Comparison of ENCODE assay signal across 8 cellular contexts in genomic region chr5:64767959-64768357, GRCh38. TPM values are rescaled to one million over a fixed set of nuclear protein-coding genes. Genes with fewer than 3 reads are reported as not detected.
A peak's percentile ranks its signal among the peaks of the same experiment; 100 is the strongest.
DNase-seq lines count a peak whose midpoint lies in the region; ATAC-seq and TF ChIP-seq lines count a peak whose summit lies in the region.

No MANE protein-coding gene starts in this region.

- peak overlapping the region; percentile 84 for H3K9ac ChIP-seq in SK-N-SH

- H3K9me3 ChIP-seq in SK-N-SH (no peaks in the 10 kb centered on the region), ectodermal cell (ENCODE audit: control insufficient read depth, low read length) (no peaks in the 10 kb centered on the region), mononuclear cell (ENCODE audit: low read depth, low read length) (no peaks in the 10 kb centered on the region)

- H3K36me3 ChIP-seq in SK-N-SH (replicated peaks in 1 of 2; ENCODE audit: control insufficient read depth in 1 of 2, insufficient read depth in 2 of 2, low read length in 1 of 2) = peaks cover 8 to 27% of the 10 kb centered on the region in 2 experiments
- H3K36me3 ChIP-seq in ectodermal cell (ENCODE audit: control insufficient read depth, insufficient read depth, low read length) = no peaks in the 10 kb centered on the region

- in situ Hi-C loops in GM13977 (cut with MboI; ENCODE audit: low pct_unique_long_range_greater_than_20kb, low sequenced_read_pairs, unreplicated experiment) = no loop called here

- no peaks in the 10 kb centered on the region for H3K9me2 ChIP-seq in SK-N-SH

- H3K4me3 ChIP-seq in SK-N-SH (ENCODE audit: low read depth in 2 of 2, low read length in 1 of 2) (peak overlapping the region; percentile 97 to 98), ectodermal cell (ENCODE audit: insufficient read depth, low read depth, low read length) (peak overlapping the region; percentile 91), mononuclear cell (ENCODE audit: low read length) (peak overlapping the region; percentile 70)

- no peaks in the 10 kb centered on the region for H4K20me1 ChIP-seq in SK-N-SH (ENCODE audit: insufficient read depth)

- H3K9me3 Mint-ChIP-seq in type B pancreatic cell = no peaks in the 10 kb centered on the region

- H3F3A ChIP-seq in SK-N-SH (replicated peaks; ENCODE audit: insufficient read depth) = no peaks in the 10 kb centered on the region

- H3K27me3 Mint-ChIP-seq in type B pancreatic cell = no peaks in the 10 kb centered on the region

- H3K4me3 Mint-ChIP-seq in type B pancreatic cell = peak overlapping the region; percentile 100

- peaks cover 5 to 17% of the 10 kb centered on the region in 2 experiments; a peak in 3 of 4 replicates for H3K4me1 ChIP-seq in SK-N-SH (ENCODE audit: control insufficient read depth in 1 of 2, insufficient read depth in 2 of 2, low read depth in 1 of 2, low read length in 1 of 2)
- H3K4me1 ChIP-seq in ectodermal cell (ENCODE audit: control insufficient read depth, insufficient read depth, low read length) = peaks cover 16% of the 10 kb centered on the region
- H3K4me1 ChIP-seq in mononuclear cell (ENCODE audit: insufficient read depth, low read length) = peaks cover 29% of the 10 kb centered on the region

- H3K27ac Mint-ChIP-seq in type B pancreatic cell = peak overlapping the region; percentile 99

- peak overlapping the region; percentile 88 for H2AFZ ChIP-seq in SK-N-SH (ENCODE audit: low read depth)

- H3K27ac ChIP-seq in SK-N-SH (ENCODE audit: low read depth in 2 of 2, low read length in 1 of 2) (peak overlapping the region; percentile 69 to 96), ectodermal cell (ENCODE audit: insufficient read depth, low read depth, low read length, poor library complexity, severe bottlenecking) (peak overlapping the region; percentile 91)

- peak; percentile 10 for ATAC-seq in HG02885 (IDR thresholded peaks at IDR 0.05; ENCODE audit: poor library complexity, unreplicated experiment)

- H3K4me1 Mint-ChIP-seq in type B pancreatic cell (ENCODE audit: unreplicated experiment) = peaks cover 27% of the 10 kb centered on the region

- WGBS in SK-N-SH (ENCODE audit: low lambda C conversion rate) = 0% methylated on average over 10 of the region's 10 CpGs
- WGBS in ectodermal cell, 2 experiments = 1% methylated on average over 10 of the region's 10 CpGs

- POLR2A ChIA-PET in SK-N-SH (lab: Yijun Ruan, JAX) = no interaction called here

- H3K4me2 ChIP-seq in SK-N-SH = peak overlapping the region; percentile 87

- DNase-seq in NCI-H446 (lab: John Stamatoyannopoulos, UW) = peak; percentile 13 to 30
- DNase-seq in NCI-H446 treated with DMSO at 0.1 percent for 48 hours (lab: John Stamatoyannopoulos, UW) = no peak
- DNase-seq in SK-N-SH = no peak
- no peak for DNase-seq in type B pancreatic cell (ENCODE audit: extremely low spot score, unreplicated experiment)
- DNase-seq in GM13977 (ENCODE audit: low spot score) = no peak

- CTCF ChIA-PET in SK-N-SH (lab: Yijun Ruan, JAX) = interaction anchor here (1.1 to 2.8 kb wide), 4 partner anchors 14 to 715 kb away, joined by 3 to 12 read pairs (median 4); no protein-coding TSS in a partner anchor

- no peak for TF ChIP-seq EP300 in SK-N-SH (IDR thresholded peaks at IDR 0.05; ENCODE audit: borderline replicate concordance in 1 of 2, low read depth in 1 of 2, low read length in 1 of 2)

- no peak for TF ChIP-seq RAD21 in SK-N-SH (IDR thresholded peaks at IDR 0.05; ENCODE audit: low read length)

- H3K36me3 Mint-ChIP-seq in type B pancreatic cell = peaks cover 12% of the 10 kb centered on the region

- no peak for TF ChIP-seq CTCF in SK-N-SH (IDR thresholded peaks at IDR 0.05)
- no peak for TF ChIP-seq CTCF in type B pancreatic cell (conservative IDR thresholded peaks at IDR 0.05)
- no peak for TF ChIP-seq CTCF in GM13977 (IDR thresholded peaks at IDR 0.05; ENCODE audit: extremely low read depth, insufficient read depth, missing control alignments)

- peaks cover 85% of the 10 kb centered on the region for H3K79me2 ChIP-seq in SK-N-SH (ENCODE audit: insufficient read depth)

- H3K27me3 ChIP-seq in SK-N-SH (ENCODE audit: insufficient read depth) = no peaks in the 10 kb centered on the region
- H3K27me3 ChIP-seq in ectodermal cell (ENCODE audit: control insufficient read depth, insufficient read depth, low read length, poor library complexity, severe bottlenecking) = no peaks in the 10 kb centered on the region
- H3K27me3 ChIP-seq in mononuclear cell (ENCODE audit: insufficient read depth, low read length) = no peaks in the 10 kb centered on the region

TF ChIP-seq in SK-N-SH, 30 proteins besides CTCF, POLR2A, EP300 and RAD21:
- TF ChIP-seq TCF12 (IDR thresholded peaks at IDR 0.05) (no peak), RXRA (IDR thresholded peaks at IDR 0.05; ENCODE audit: borderline replicate concordance, low read depth) (no peak), MXI1 (IDR thresholded peaks at IDR 0.05; ENCODE audit: low read depth, low read length) (no peak), GATA2 (CRISPR knock-in tag; IDR thresholded peaks at IDR 0.05) (no peak), TAF1 (IDR thresholded peaks at IDR 0.05; ENCODE audit: borderline replicate concordance, low read depth, low read length) (no peak)

RNA-seq across cellular contexts. Expression of gene SREK1IP1, which starts 0.5 kb away (rescaled TPM):
- 1.2 TPM in 2 replicates for polyA plus RNA-seq in SK-N-SH (2012; rRNA removed)
- 2.3 and 2.7 TPM in 2 replicates for polyA plus RNA-seq in SK-N-SH (2012; cell fraction: cytosol; rRNA removed)
- 1.4 TPM in 2 replicates for polyA plus RNA-seq in SK-N-SH (2012; cell fraction: nucleus; rRNA removed)
- 22.7 TPM for polyA plus RNA-seq in ectodermal cell (2013, experiment 1 of 4)
- polyA plus RNA-seq in ectodermal cell (2013, experiment 2 of 4) = 26.4 TPM
- 19.8 TPM for polyA plus RNA-seq in ectodermal cell (2013, experiment 3 of 4)
- polyA plus RNA-seq in ectodermal cell (2013, experiment 4 of 4) = 22.6 TPM
- total RNA-seq in mononuclear cell = 12.6 TPM
- 25.9 and 31.0 TPM in 2 replicates for total RNA-seq in type B pancreatic cell (ENCODE audit: low replicate concordance)

RNA-seq across cellular contexts. Expression of gene CWC27, which starts 0.8 kb away (rescaled TPM):
- 6.6 and 10.2 TPM in 2 replicates for polyA plus RNA-seq in SK-N-SH (2012; rRNA removed)
- polyA plus RNA-seq in SK-N-SH (2012; cell fraction: cytosol; rRNA removed) = 13.4 and 20.7 TPM in 2 replicates
- polyA plus RNA-seq in SK-N-SH (2012; cell fraction: nucleus; rRNA removed) = 1.2 and 4.5 TPM in 2 replicates
- polyA plus RNA-seq in ectodermal cell (2013, experiment 1 of 4) = 51.6 TPM
- polyA plus RNA-seq in ectodermal cell (2013, experiment 2 of 4) = 46.2 TPM
- 43.7 TPM for polyA plus RNA-seq in ectodermal cell (2013, experiment 3 of 4)
- 47.4 TPM for polyA plus RNA-seq in ectodermal cell (2013, experiment 4 of 4)
- total RNA-seq in mononuclear cell = 19.2 TPM
- total RNA-seq in type B pancreatic cell (ENCODE audit: low replicate concordance) = 20.7 and 32.0 TPM in 2 replicates

Comparison
In these comparisons a context has a peak if more than half of its experiments do, and no peak if none do; other contexts are left out.
1. DNase-seq: peak in NCI-H446 (2 of 2); none in NCI-H446 treated with DMSO at 0.1 percent for 48 hours (single experiment), SK-N-SH (single experiment), type B pancreatic cell (single experiment) and GM13977 (single experiment).
2. Peak in every context shown above with its lines, with median percentiles within 50 percentile points of each other: H3K4me3 ChIP-seq.